In genomic region chr6:159042003-159042823, GRCh38 we compare ENCODE assay signal across 8 cellular contexts. TPM values are rescaled to one million over a fixed set of nuclear protein-coding genes. Genes with fewer than 3 reads are reported as not detected.
DNase-seq lines count a peak whose midpoint lies in the region; ATAC-seq and TF ChIP-seq lines count a peak whose summit lies in the region.

No MANE protein-coding gene starts in this region.

- H3K36me3 Mint-ChIP-seq in activated naive CD8-positive, alpha-beta T cell treated with anti-CD3 and anti-CD28 coated beads, Interleukin-2, amount 50 U/mL, for 24 hours (ENCODE audit: low read depth), result peaks cover 78% of the 10 kb centered on the region

- H3K4me3 ChIP-seq in GM23248 (no peak overlapping the region), ovary (no peak overlapping the region), aorta (ENCODE audit: low read length in 2 of 2) (no peak overlapping the region)

- H3K36me3 ChIP-seq in GM23248 (ENCODE audit: low read depth) (no peaks in the 10 kb centered on the region), ovary (no peaks in the 10 kb centered on the region), aorta (ENCODE audit: control insufficient read depth in 1 of 2, insufficient read depth in 2 of 2, low read length in 1 of 2) (no peaks in the 10 kb centered on the region)

- H3K4me2 ChIP-seq in GM23248 (ENCODE audit: unreplicated experiment), result no peak overlapping the region

- peaks cover 12% of the 10 kb centered on the region; the same call in 1 of the 2 replicates for H3F3A ChIP-seq in GM23248 (ENCODE audit: insufficient read depth)

- H3K27me3 Mint-ChIP-seq in activated naive CD8-positive, alpha-beta T cell treated with anti-CD3 and anti-CD28 coated beads, Interleukin-2, amount 50 U/mL, for 24 hours, result no peaks in the 10 kb centered on the region

- peak overlapping the region; percentile 95 for H3K27ac Mint-ChIP-seq in activated naive CD8-positive, alpha-beta T cell treated with anti-CD3 and anti-CD28 coated beads, Interleukin-2, amount 50 U/mL, for 24 hours

- WGBS in GM23248 (ENCODE audit: low coverage in 1 of 2, low lambda C conversion rate in 2 of 2, missing lambda C conversion rate in 2 of 2), 2 experiments, result 58% methylated on average over 14 of the region's 14 CpGs
- WGBS in ovary, 3 donors, result 38 to 53% (median 43%) methylated on average over 14 of the region's 14 CpGs
- 65% methylated on average over 14 of the region's 14 CpGs for WGBS in aorta, 2 donors

- H3K9me3 ChIP-seq in GM23248 (ENCODE audit: low read depth) (no peaks in the 10 kb centered on the region), ovary (no peaks in the 10 kb centered on the region), aorta (ENCODE audit: control insufficient read depth, low read length) (no peaks in the 10 kb centered on the region)

- H3K79me2 ChIP-seq in GM23248 (ENCODE audit: insufficient read depth), result no peaks in the 10 kb centered on the region

- H3K27me3 ChIP-seq in GM23248 (replicated peaks; ENCODE audit: insufficient read depth), result peaks cover 32% of the 10 kb centered on the region
- H3K27me3 ChIP-seq in ovary, result no peaks in the 10 kb centered on the region
- H3K27me3 ChIP-seq in aorta (ENCODE audit: control insufficient read depth in 1 of 2, insufficient read depth in 2 of 2, low read length in 1 of 2), result no peaks in the 10 kb centered on the region

- ATAC-seq in activated naive CD8-positive, alpha-beta T cell treated with anti-CD3 and anti-CD28 coated beads, Interleukin-2, amount 50 U/mL, for 24 hours, result no peak
- ATAC-seq in Right ventricle myocardium superior (ENCODE audit: poor library complexity), result peak; percentile 82
- ATAC-seq in aorta (ENCODE audit: low FRiP score), result peak; percentile 73

- peak overlapping the region; percentile 94 for H3K4me3 Mint-ChIP-seq in activated naive CD8-positive, alpha-beta T cell treated with anti-CD3 and anti-CD28 coated beads, Interleukin-2, amount 50 U/mL, for 24 hours

- TF ChIP-seq POLR2A in ovary (IDR thresholded peaks at IDR 0.05), result no peak

- no peak for TF ChIP-seq EP300 in ovary (IDR thresholded peaks at IDR 0.05)

- intact Hi-C loops in Right ventricle myocardium superior (cut with DNase I) (loop anchor here (5.0 kb wide), 1 partner anchor 90 kb away; no protein-coding TSS in a partner anchor), ovary (cut with DNase I) (loop anchor here in 2 of 4 donors (5.0 kb wide), 1 partner anchor 60 kb away; no protein-coding TSS in a partner anchor), aorta (cut with DNase I) (loop anchor here in 1 of 2 donors (10.0 kb wide), 1 partner anchor 93 kb away; no protein-coding TSS in a partner anchor)

- H3K27ac ChIP-seq in GM23248 (no peak overlapping the region), ovary (no peak overlapping the region), aorta (ENCODE audit: low read depth in 1 of 2, low read length in 2 of 2) (no peak overlapping the region)

- peaks cover 21% of the 10 kb centered on the region for H3K4me1 ChIP-seq in GM23248 (ENCODE audit: insufficient read depth)
- H3K4me1 ChIP-seq in ovary (ENCODE audit: insufficient read depth), result peaks cover 3% of the 10 kb centered on the region
- no peaks in the 10 kb centered on the region for H3K4me1 ChIP-seq in aorta (ENCODE audit: control insufficient read depth in 1 of 2, insufficient read depth in 2 of 2, low read length in 2 of 2)

- in situ Hi-C loops in GM23248 (cut with MboI), result no loop called here

- no peak overlapping the region for H3K9ac ChIP-seq in GM23248

- no peaks in the 10 kb centered on the region for H4K20me1 ChIP-seq in GM23248 (ENCODE audit: insufficient read depth)

- peak; percentile 52 to 73 (median 57) for TF ChIP-seq CTCF in ovary (IDR thresholded peaks at IDR 0.05)

- DNase-seq in DMS79 treated with DMSO at 0.1 percent for 48 hours (lab: John Stamatoyannopoulos, UW), result peak; percentile 82
- DNase-seq in GM23248, result peak; percentile 67
- DNase-seq in NAMALWA (ENCODE audit: low spot score), result peak; percentile 92
- DNase-seq in SKM-1 treated with dmso at 0.1 percent for 144 hours (lab: John Stamatoyannopoulos, UW; ENCODE audit: unreplicated experiment), result peak; percentile 84
- peak; percentile 63 for DNase-seq in activated naive CD8-positive, alpha-beta T cell treated with anti-CD3 and anti-CD28 coated beads, Interleukin-2, amount 50 U/mL, for 24 hours
- peak; percentile 49 for DNase-seq in Right ventricle myocardium superior
- peak; percentile 47 to 66 (median 51) for DNase-seq in ovary
- no peak for DNase-seq in aorta

- no peaks in the 10 kb centered on the region for H3K9me2 ChIP-seq in GM23248 (ENCODE audit: insufficient read depth)

- no peak overlapping the region for H2AFZ ChIP-seq in GM23248

- no peaks in the 10 kb centered on the region for H3K9me3 Mint-ChIP-seq in activated naive CD8-positive, alpha-beta T cell treated with anti-CD3 and anti-CD28 coated beads, Interleukin-2, amount 50 U/mL, for 24 hours

- H3K4me1 Mint-ChIP-seq in activated naive CD8-positive, alpha-beta T cell treated with anti-CD3 and anti-CD28 coated beads, Interleukin-2, amount 50 U/mL, for 24 hours, result peaks cover 79% of the 10 kb centered on the region

RNA-seq across cellular contexts. Expression of gene TAGAP, which starts 2.6 kb away (rescaled TPM):
- total RNA-seq in GM23248 (2014; rRNA removed; shearing (Covaris generic)), result not detected in 2 replicates
- polyA plus RNA-seq in GM23248 (2016; fragmentation: Nextera tagmentation; extraction: Ambion mirVana) (not detected in 2 replicates), ovary (1 to 10 TPM in 1 of 2 donors, under 1 TPM in 1; 0.65 to 5.1 TPM), aorta (1 to 10 TPM in 1 of 2 donors, under 1 TPM in 1; 0.23 to 2.5 TPM)
- total RNA-seq in Right ventricle myocardium superior (1.1 TPM), ovary (1 to 10 TPM in 5 of 7 donors, under 1 TPM in 2; 0.58 to 2.3 (median 1.4) TPM), aorta (1 to 10 TPM; 5.1 to 5.8 TPM)

RNA-seq across cellular contexts. Expression of gene RSPH3, which starts 42.2 kb away (rescaled TPM):
- total RNA-seq in GM23248 (2014; rRNA removed; shearing (Covaris generic)), result 7.2 and 9.4 TPM in 2 replicates
- polyA plus RNA-seq in GM23248 (2016; fragmentation: Nextera tagmentation; extraction: Ambion mirVana) (14.6 and 15.1 TPM in 2 replicates), ovary (1 to 10 TPM; 2.6 to 9.7 TPM), aorta (1 to 10 TPM; 2.7 to 4.6 TPM)
- total RNA-seq in Right ventricle myocardium superior (9.5 TPM), ovary (1 to 10 TPM; 4.5 to 9.3 (median 7.6) TPM), aorta (1 to 10 TPM; 4.9 to 8.1 TPM)

Comparison
In these comparisons a context has a peak if more than half of its experiments do, and no peak if none do; other contexts are left out.
1. DNase-seq: peak in DMS79 treated with DMSO at 0.1 percent for 48 hours (single experiment), GM23248 (single experiment), NAMALWA (single experiment), SKM-1 treated with dmso at 0.1 percent for 144 hours (single experiment), activated naive CD8-positive, alpha-beta T cell treated with anti-CD3 and anti-CD28 coated beads, Interleukin-2, amount 50 U/mL, for 24 hours (single experiment), Right ventricle myocardium superior (single experiment) and ovary (5 of 5); none in aorta (0 of 2).